9 cellular contexts compared by ENCODE assay signal in genomic region chr9:33162721-33163311, GRCh38. TPM values are rescaled to one million over a fixed set of nuclear protein-coding genes. Genes with fewer than 3 reads are reported as not detected.
A peak's percentile ranks its signal among the peaks of the same experiment; 100 is the strongest.
DNase-seq lines count a peak whose midpoint lies in the region; ATAC-seq and TF ChIP-seq lines count a peak whose summit lies in the region.
"Had no signal": no experiment of that assay in that cellular context is flagged by ENCODE, and none has a peak within 500 bp of the region (broad histone marks: within the 10 kb centered on the region; RNA-seq: fewer than 3 reads in every experiment).

No MANE protein-coding gene starts in this region.

- peak; percentile 13 for ATAC-seq in RWPE2 (ENCODE audit: low read depth)
- ATAC-seq: GM23338 had no signal

- no peaks in the 10 kb centered on the region for H3K9me3 ChIP-seq in DOHH2 (ENCODE audit: control insufficient read depth, insufficient read depth, low read length)
- no peaks in the 10 kb centered on the region for H3K9me3 ChIP-seq in RWPE2 (ENCODE audit: severe bottlenecking)

- TF ChIP-seq CTCF in DOHH2 (IDR thresholded peaks at IDR 0.05; ENCODE audit: low read depth, low read length, poor library complexity, severe bottlenecking): no peak
- TF ChIP-seq CTCF in RWPE2 (IDR thresholded peaks at IDR 0.05; ENCODE audit: poor library complexity, severe bottlenecking): no peak
- no peak for TF ChIP-seq CTCF in fibroblast of the aortic adventitia (IDR thresholded peaks at IDR 0.05; ENCODE audit: insufficient read depth, low read length)

- H3K27me3 ChIP-seq in DOHH2 (ENCODE audit: control insufficient read depth, low read length) (no peaks in the 10 kb centered on the region), RWPE2 (ENCODE audit: insufficient read depth, poor library complexity, severe bottlenecking) (no peaks in the 10 kb centered on the region)

- peaks cover 12% of the 10 kb centered on the region; the same call in 1 of the 2 replicates for H3F3A ChIP-seq in DOHH2 (ENCODE audit: control insufficient read depth, insufficient read depth)

- no peak overlapping the region for H3K4me3 ChIP-seq in DOHH2 (ENCODE audit: low read length)
- peak overlapping the region; percentile 1 for H3K4me3 ChIP-seq in RWPE2 (ENCODE audit: severe bottlenecking)
- H3K4me3 ChIP-seq in fibroblast of the aortic adventitia (ENCODE audit: low read depth, low read length): peak overlapping the region; percentile 99
- H3K4me3 ChIP-seq: GM23338 had no signal

- no peak overlapping the region for H3K27ac ChIP-seq in DOHH2 (ENCODE audit: low read depth, low read length)
- H3K27ac ChIP-seq in RWPE2 (ENCODE audit: poor library complexity, severe bottlenecking): peak overlapping the region; percentile 99

- H4K20me1 ChIP-seq in DOHH2 (ENCODE audit: control insufficient read depth, insufficient read depth, low read depth, low read length): peaks cover 12% of the 10 kb centered on the region; the same call in 1 of the 2 replicates

- no peaks in the 10 kb centered on the region for H3K9me2 ChIP-seq in DOHH2 (replicated peaks; ENCODE audit: control insufficient read depth, low read length)

- H3K4me1 ChIP-seq in DOHH2 (ENCODE audit: control insufficient read depth, low read length) (peaks cover 88% of the 10 kb centered on the region), RWPE2 (ENCODE audit: insufficient read depth, poor library complexity, severe bottlenecking) (peaks cover 59% of the 10 kb centered on the region)

- peaks cover 92% of the 10 kb centered on the region for H3K79me2 ChIP-seq in DOHH2 (ENCODE audit: control insufficient read depth, low read length)

- peak overlapping the region; percentile 95; the same call in 1 of the 2 replicates for H3K4me2 ChIP-seq in DOHH2 (ENCODE audit: low read length)
- H3K4me2 ChIP-seq: GM23338 had no signal

- H3K36me3 ChIP-seq in DOHH2 (ENCODE audit: control insufficient read depth, low read length): peaks cover 9% of the 10 kb centered on the region
- peaks cover 6% of the 10 kb centered on the region for H3K36me3 ChIP-seq in RWPE2 (ENCODE audit: low read depth)

- DNase-seq in RWPE2 (ENCODE audit: low spot score) (no peak), fibroblast of the aortic adventitia (ENCODE audit: low read depth) (peak; percentile 94), renal cortical epithelial cell (ENCODE audit: low read depth) (peak; percentile 81), occipital lobe (lab: John Stamatoyannopoulos, UW) (no peak), HuH-7.5 (ENCODE audit: low spot score) (no peak), NCI-H2029 (lab: John Stamatoyannopoulos, UW) (no peak), germinal center (ENCODE audit: low spot score) (no peak)

RNA-seq across cellular contexts. Expression of gene B4GALT1, which starts 4.3 kb away (rescaled TPM):
- total RNA-seq in fibroblast of the aortic adventitia (ENCODE audit: low replicate concordance) (40.9 and 41.0 TPM in 2 replicates), renal cortical epithelial cell (37.7 and 113 TPM in 2 replicates), occipital lobe (1.2 TPM)

Comparison
In these comparisons a context has a peak if more than half of its experiments do, and no peak if none do; other contexts are left out.
1. DNase-seq: peak in fibroblast of the aortic adventitia (single experiment) and renal cortical epithelial cell (single experiment); none in RWPE2 (single experiment), occipital lobe (single experiment), HuH-7.5 (single experiment), NCI-H2029 (single experiment) and germinal center (single experiment).
2. RNA of gene B4GALT1, which starts 4.3 kb away (total RNA-seq): 37.7 to 113 TPM in renal cortical epithelial cell and 40.9 to 41.0 TPM in fibroblast of the aortic adventitia; 1.2 TPM in occipital lobe (single experiment); every median in the first group is over 10 times any median in the second.